ENCODE assay signal across 8 cellular contexts in genomic region chr10:96130326-96130758, GRCh38. TPM values are rescaled to one million over a fixed set of nuclear protein-coding genes. Genes with fewer than 3 reads are reported as not detected.
DNase-seq lines count a peak whose midpoint lies in the region; ATAC-seq and TF ChIP-seq lines count a peak whose summit lies in the region.

No MANE protein-coding gene starts in this region.

- ATAC-seq in HG02763 (IDR thresholded peaks at IDR 0.05; ENCODE audit: unreplicated experiment): peak; percentile 53
- peak; percentile 81 for ATAC-seq in left colon

- intact Hi-C loops in left colon (cut with DNase I, micrococcal nuclease): no loop called here

- DNase-seq in NCI-H1436 (lab: John Stamatoyannopoulos, UW) (peak; percentile 71), NCI-H1436 treated with DMSO at 0.1 percent for 48 hours (lab: John Stamatoyannopoulos, UW) (no peak), NCI-H146 (lab: John Stamatoyannopoulos, UW) (peak; percentile 84), caudate nucleus (lab: John Stamatoyannopoulos, UW) (peak in 44 of 61 donors; percentile 24 to 88 (median 69)), left colon (peak; percentile 75 to 83)
- DNase-seq in stimulated activated CD4-positive, alpha-beta T cell treated with anti-CD3 and anti-CD28 coated beads, Interleukin-4, amount 100 ng/mL, for 24 hours: peak; percentile 76

- H3K27ac ChIP-seq in VCaP (peak overlapping the region; percentile 92), caudate nucleus (ENCODE audit: low read depth, low read length) (peak overlapping the region; percentile 93)

- no peak for TF ChIP-seq CTCF in VCaP (conservative IDR thresholded peaks at IDR 0.05)

RNA-seq across cellular contexts. Expression of gene ZNF518A, which starts 0.2 kb away (rescaled TPM):
- 10 to 100 TPM; 37.6 to 39.6 TPM for total RNA-seq in left colon
